In the genomic region with DNA sequence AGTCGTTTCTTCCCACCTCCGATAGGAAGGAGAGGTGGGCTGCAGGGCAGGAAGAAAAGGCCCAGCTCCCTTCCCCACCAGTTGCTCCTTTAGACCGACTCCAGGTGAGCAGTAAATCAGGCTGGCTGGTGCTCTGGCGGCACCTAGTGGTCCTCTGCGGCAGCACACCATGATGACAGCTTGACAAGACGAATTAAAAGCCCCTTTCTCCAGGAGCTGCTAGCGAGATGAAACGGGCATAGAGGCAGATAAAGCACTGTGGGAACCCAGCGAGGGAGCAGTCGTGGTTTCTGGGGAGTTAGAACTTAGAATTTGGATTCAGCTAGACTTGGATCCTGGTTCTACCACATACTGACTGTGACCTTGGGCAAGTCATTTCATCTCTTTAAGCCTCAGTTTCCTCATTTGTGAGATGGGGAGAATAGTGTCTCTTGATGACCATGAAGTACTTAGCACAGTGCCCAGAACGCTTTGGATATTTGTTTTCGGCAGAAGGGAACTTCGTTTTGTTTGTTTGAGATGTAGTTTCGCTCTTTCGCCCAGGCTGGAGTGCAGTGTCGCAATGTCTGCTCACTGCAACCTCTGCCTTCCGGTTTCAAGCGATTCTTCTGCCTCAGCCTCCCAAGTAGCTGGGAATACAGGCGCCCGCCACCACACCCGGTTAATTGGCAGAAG, we compare ENCODE assay signal across 8 cellular contexts. TPM values are rescaled to one million over a fixed set of nuclear protein-coding genes. Genes with fewer than 3 reads are reported as not detected.
DNase-seq lines count a peak whose midpoint lies in the region; ATAC-seq and TF ChIP-seq lines count a peak whose summit lies in the region.

No MANE protein-coding gene starts in this region.

- DNase-seq in HFFc6 (peak; percentile 66), NCI-H345 treated with DMSO at 0.1 percent for 48 hours (lab: John Stamatoyannopoulos, UW; ENCODE audit: unreplicated experiment) (peak; percentile 70), cardiac fibroblast (ENCODE audit: low read depth in 2 of 2) (peak; percentile 85 to 86), kidney epithelial cell (ENCODE audit: low read depth) (peak; percentile 47)
- DNase-seq in stimulated activated CD4-positive, alpha-beta T cell treated with anti-CD3 and anti-CD28 coated beads, Interleukin-15, amount 100 ng/mL, for 48 hours (ENCODE audit: low read depth in 2 of 2) = peak; percentile 77 to 86

- H3K27ac Mint-ChIP-seq in HFFc6 = no peak overlapping the region

- H3K27me3 Mint-ChIP-seq in HFFc6 (ENCODE audit: insufficient read depth) = peaks cover 12% of the 10 kb centered on the region

- H3K27me3 ChIP-seq in kidney epithelial cell (ENCODE audit: control insufficient read depth, insufficient read depth, low read length) = peaks cover 2% of the 10 kb centered on the region

- peak; percentile 60 to 86 for ATAC-seq in activated CD4-positive, CD25-positive, alpha-beta regulatory T cell treated with anti-CD3 and anti-CD28 coated beads, Interleukin-2, amount 50 U/mL, for 24 hours
- ATAC-seq in HG03025 (IDR thresholded peaks at IDR 0.05; ENCODE audit: low FRiP score, unreplicated experiment) = no peak

- peaks cover 10% of the 10 kb centered on the region for H3K9me3 Mint-ChIP-seq in HFFc6

- peaks cover 9% of the 10 kb centered on the region; the same call in 1 of the 2 replicates for H3K36me3 Mint-ChIP-seq in HFFc6 (ENCODE audit: low read depth)

- H3K27ac ChIP-seq in C4-2B = no peak overlapping the region

- H3K36me3 ChIP-seq in kidney epithelial cell (ENCODE audit: control insufficient read depth, insufficient read depth, low read length) = no peaks in the 10 kb centered on the region

- peaks cover 7% of the 10 kb centered on the region for H3K4me1 Mint-ChIP-seq in HFFc6 (ENCODE audit: low read depth)

- H3K4me3 Mint-ChIP-seq in HFFc6 = peak overlapping the region; percentile 35; the same call in 1 of the 2 replicates

- TF ChIP-seq CTCF in C4-2B (conservative IDR thresholded peaks at IDR 0.05) (peak; percentile 100), HFFc6 (IDR thresholded peaks at IDR 0.05) (peak; percentile 98), cardiac fibroblast (IDR thresholded peaks at IDR 0.05; ENCODE audit: low read depth, low read length) (peak; percentile 99), kidney epithelial cell (IDR thresholded peaks at IDR 0.05; ENCODE audit: insufficient read depth, low read length, poor library complexity, severe bottlenecking) (peak; percentile 99)

- H3K4me3 ChIP-seq in cardiac fibroblast (replicated peaks in 1 of 2; ENCODE audit: low read depth in 2 of 2, low read length in 2 of 2) = no peak overlapping the region
- no peak overlapping the region for H3K4me3 ChIP-seq in kidney epithelial cell (ENCODE audit: low read depth, low read length)

RNA-seq across cellular contexts. Expression of gene COL9A2, which starts 21.8 kb away (rescaled TPM):
- under 1 TPM; 0.07 to 0.48 (median 0.32) TPM for total RNA-seq in HFFc6 (2021; fragmentation: NEBNext Ultra II Directional; extraction: Animal tissue kit (Norgen Biotek cat#: 25700))
- total RNA-seq in kidney epithelial cell = 19.7 and 20.2 TPM in 2 replicates

RNA-seq across cellular contexts. Expression of gene SMAP2, which starts 34.6 kb away (rescaled TPM):
- total RNA-seq in HFFc6 (2021; fragmentation: NEBNext Ultra II Directional; extraction: Animal tissue kit (Norgen Biotek cat#: 25700)) = 10 to 100 TPM; 27.7 to 37.5 (median 32.7) TPM
- total RNA-seq in kidney epithelial cell = 10.5 and 13.8 TPM in 2 replicates

Comparison
In these comparisons a context has a peak if more than half of its experiments do, and no peak if none do; other contexts are left out.
1. RNA of gene COL9A2, which starts 21.8 kb away (total RNA-seq): 19.7 to 20.2 TPM in kidney epithelial cell; 0.07 to 0.48 TPM in HFFc6; every median in the first group is over 10 times any median in the second.
2. Peak in every context shown above with its lines, with median percentiles within 50 percentile points of each other: CTCF ChIP-seq and DNase-seq.